Comparison of ENCODE assay signal across 14 cellular contexts in the genomic region with DNA sequence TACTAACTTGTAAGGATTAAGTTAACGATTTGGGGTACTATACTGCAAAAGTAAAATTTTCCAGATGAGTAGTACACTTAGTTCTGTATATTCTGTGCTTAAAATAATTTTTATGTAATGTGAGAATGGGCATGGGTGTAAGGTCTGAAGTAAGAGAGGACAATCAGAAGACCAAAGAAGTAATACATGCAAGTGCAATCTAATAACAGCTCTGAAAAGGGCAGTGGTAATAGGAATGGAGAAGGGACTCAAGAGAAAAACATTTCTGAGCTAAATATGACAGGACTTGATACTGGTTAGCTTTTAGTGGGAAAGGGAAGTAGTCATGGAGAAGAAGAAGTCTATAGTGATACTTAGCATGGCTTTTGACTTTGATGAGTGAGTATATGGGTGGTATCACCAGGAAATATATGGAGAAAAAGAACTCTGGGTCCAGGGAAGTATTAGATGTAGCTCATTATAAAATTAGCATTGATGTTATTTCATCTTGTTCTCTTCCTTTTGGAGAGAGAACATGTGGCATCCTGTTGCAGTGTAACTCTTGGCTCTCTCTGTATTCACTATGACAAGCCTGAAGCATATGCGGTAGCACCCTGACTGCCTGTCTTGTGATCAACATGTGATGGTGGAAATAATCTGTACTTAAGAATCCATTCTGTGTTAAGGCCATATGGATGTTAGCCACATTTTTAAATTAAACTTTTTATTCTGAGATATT.
DNase-seq lines count a peak whose midpoint lies in the region; ATAC-seq and TF ChIP-seq lines count a peak whose summit lies in the region.
"Had no signal": no experiment of that assay in that cellular context is flagged by ENCODE, and none has a peak within 500 bp of the region (broad histone marks: within the 10 kb centered on the region; RNA-seq: fewer than 3 reads in every experiment).

No MANE protein-coding gene starts in this region.

- no peak for ATAC-seq in GM21786 (IDR thresholded peaks at IDR 0.05; ENCODE audit: unreplicated experiment)
- ATAC-seq: HepG2 had no signal

- H3K27ac ChIP-seq in dorsolateral prefrontal cortex (peak overlapping the region in 34 of 59 donors; percentile 1 to 72 (median 44)), iPS-20b (ENCODE audit: low read length) (peak overlapping the region; percentile 55)

- no peak overlapping the region for H3K9ac ChIP-seq in iPS-20b (ENCODE audit: low read depth, low read length)

- no peaks in the 10 kb centered on the region for H3K9me3 ChIP-seq in iPS-20b (ENCODE audit: insufficient read depth, low read depth, low read length)
- H3K9me3 ChIP-seq: HAP-1 had no signal

- in situ Hi-C loops in GM13976 (cut with MboI; ENCODE audit: low sequenced_read_pairs, unreplicated experiment) = no loop called here

- H3K27me3 ChIP-seq in dorsolateral prefrontal cortex = no peaks in the 10 kb centered on the region
- no peaks in the 10 kb centered on the region for H3K27me3 ChIP-seq in iPS-20b (ENCODE audit: insufficient read depth, low read length)

- peaks cover 47% of the 10 kb centered on the region for H3K36me3 ChIP-seq in iPS-20b (ENCODE audit: insufficient read depth, low read depth, low read length)

- H3K4me3 ChIP-seq in dorsolateral prefrontal cortex = no peak overlapping the region
- H3K4me3 ChIP-seq in iPS-20b (ENCODE audit: low read length) = no peak overlapping the region
- H3K4me3 ChIP-seq: HAP-1 had no signal

- peaks cover 4% of the 10 kb centered on the region; the same call in 1 of the 2 replicates for H3K4me1 ChIP-seq in iPS-20b (ENCODE audit: insufficient read depth, low read length)

- intact Hi-C loops in dorsolateral prefrontal cortex (cut with DNase I) = no loop called here

- TF ChIP-seq CTCF in dorsolateral prefrontal cortex (IDR thresholded peaks at IDR 0.05 in 54 of 56, conservative IDR thresholded peaks at IDR 0.05 in 2 of 56; ENCODE audit: low read depth in 1 of 56, partially characterized antibody in 56 of 56) = no peak
- TF ChIP-seq CTCF in GM13976 (IDR thresholded peaks at IDR 0.05; ENCODE audit: borderline replicate concordance, control extremely low read depth, extremely low read depth, insufficient read depth, missing control alignments) = no peak

- DNase-seq in Ammon's horn (ENCODE audit: low spot score) (peak; percentile 36), MV-4-11 (lab: John Stamatoyannopoulos, UW) (peak; percentile 8), dorsolateral prefrontal cortex (peak in 1 of 10 donors; percentile 23), GM13976 (ENCODE audit: low spot score) (no peak)
- no peak for DNase-seq in central memory CD4-positive, alpha-beta T cell
- DNase-seq: ACHN; C1 segment of cervical spinal cord; CD4-positive, alpha-beta T cell; DMS79; GOT3 had no signal

Comparison
In these comparisons a context has a peak if more than half of its experiments do, and no peak if none do; other contexts are left out.
1. DNase-seq: peak in Ammon's horn (single experiment) and MV-4-11 (single experiment); none in GM13976 (single experiment) and central memory CD4-positive, alpha-beta T cell (single experiment).